Comparison of ENCODE assay signal across 13 cellular contexts in the genomic region with DNA sequence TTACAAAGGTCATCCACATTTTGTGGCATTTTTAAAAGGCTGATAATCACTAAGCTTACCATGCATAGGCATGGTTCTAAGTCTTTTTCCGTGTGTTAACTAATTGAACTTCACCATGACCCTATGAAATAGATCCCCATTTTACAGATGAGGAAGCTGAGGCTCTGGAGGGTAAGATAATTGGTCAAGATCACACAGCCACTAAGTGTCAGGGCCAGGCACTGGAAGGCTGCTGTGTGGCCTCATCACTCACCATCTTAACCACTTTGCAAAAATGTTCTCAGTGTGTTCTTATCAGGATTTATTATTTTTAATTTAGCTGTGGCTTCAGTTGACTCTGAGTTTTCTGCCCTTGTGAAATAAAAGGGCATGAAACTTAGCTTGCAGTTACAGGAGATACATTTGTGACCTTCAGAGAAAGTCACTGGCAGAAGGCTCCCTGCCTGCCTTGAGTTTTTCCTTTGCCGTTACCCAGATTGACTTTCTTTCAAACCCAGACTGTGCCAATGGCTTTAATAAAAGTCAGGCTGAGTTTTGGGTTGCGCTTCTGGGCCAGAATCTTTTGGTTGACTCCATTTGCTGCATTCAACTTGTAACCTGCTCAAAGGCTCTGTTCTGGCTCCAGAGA.
"Had no signal": no experiment of that assay in that cellular context is flagged by ENCODE, and none has a peak within 500 bp of the region (broad histone marks: within the 10 kb centered on the region; RNA-seq: fewer than 3 reads in every experiment).

No MANE protein-coding gene starts in this region.

- H3K4me1 Mint-ChIP-seq: activated naive CD4-positive, alpha-beta T cell treated with anti-CD3 and anti-CD28 coated beads, Interleukin-2, amount 50 U/mL, for 24 hours; stimulated activated naive CD8-positive, alpha-beta T cell treated with anti-CD3 and anti-CD28 coated beads, Interleukin-15, amount 100 ng/mL, for 72 hours had no signal

- H3K27ac ChIP-seq: dorsolateral prefrontal cortex, foreskin keratinocyte, testis, upper lobe of right lung had no signal

- H3K27me3 ChIP-seq: dorsolateral prefrontal cortex, foreskin keratinocyte, heart left ventricle, testis, upper lobe of right lung had no signal

- DNase-seq: activated CD4-positive, alpha-beta T cell treated with anti-CD3 and anti-CD28 coated beads for 1 hour; dorsolateral prefrontal cortex; heart left ventricle; kidney; stimulated activated CD4-positive, alpha-beta T cell treated with anti-CD3 and anti-CD28 coated beads, Interleukin-4, amount 100 ng/mL, for 1 hour; stimulated activated CD8-positive, alpha-beta memory T cell treated with anti-CD3 and anti-CD28 coated beads, Interleukin-4, amount 100 ng/mL, for 48 hours; stimulated activated naive CD8-positive, alpha-beta T cell treated with anti-CD3 and anti-CD28 coated beads, Interleukin-15, amount 100 ng/mL, for 72 hours; T-cell; testis; upper lobe of right lung had no signal

- H3K4me3 ChIP-seq: dorsolateral prefrontal cortex, heart left ventricle, testis, upper lobe of right lung had no signal

- H3K27ac Mint-ChIP-seq: activated naive CD4-positive, alpha-beta T cell treated with anti-CD3 and anti-CD28 coated beads, Interleukin-2, amount 50 U/mL, for 24 hours; stimulated activated naive CD8-positive, alpha-beta T cell treated with anti-CD3 and anti-CD28 coated beads, Interleukin-15, amount 100 ng/mL, for 72 hours; T-cell had no signal

- H3K4me3 Mint-ChIP-seq: activated naive CD4-positive, alpha-beta T cell treated with anti-CD3 and anti-CD28 coated beads, Interleukin-2, amount 50 U/mL, for 24 hours; stimulated activated naive CD8-positive, alpha-beta T cell treated with anti-CD3 and anti-CD28 coated beads, Interleukin-15, amount 100 ng/mL, for 72 hours; T-cell had no signal

- H3K9me3 ChIP-seq: testis had no signal

- FAIRE-seq: kidney had no signal

- H3K36me3 ChIP-seq: heart left ventricle, upper lobe of right lung had no signal

- ATAC-seq: stimulated activated naive CD8-positive, alpha-beta T cell treated with anti-CD3 and anti-CD28 coated beads, Interleukin-15, amount 100 ng/mL, for 72 hours; T-cell; upper lobe of right lung had no signal

- H3K27me3 Mint-ChIP-seq: activated naive CD4-positive, alpha-beta T cell treated with anti-CD3 and anti-CD28 coated beads, Interleukin-2, amount 50 U/mL, for 24 hours; activated T-helper 17 cell treated with anti-CD3 and anti-CD28 coated beads, Interleukin-2, amount 50 U/mL, for 72 hours; stimulated activated naive CD8-positive, alpha-beta T cell treated with anti-CD3 and anti-CD28 coated beads, Interleukin-15, amount 100 ng/mL, for 72 hours; T-cell had no signal

- H3K4me1 ChIP-seq: testis, upper lobe of right lung had no signal
